In genomic region chr9:136619742-136620440, GRCh38 we compare ENCODE assay signal across 1 cellular context.
A peak's percentile ranks its signal among the peaks of the same experiment; 100 is the strongest.
TF ChIP-seq lines count a peak whose summit lies in the region.

No MANE protein-coding gene starts in this region.

TF ChIP-seq in HepG2, 621 proteins besides CTCF, POLR2A, EP300 and RAD21 (continued from another document and continues in another):
- no peak; the same call in 1 of the 2 replicates for TF ChIP-seq ARHGAP35 (CRISPR knock-in tag; IDR thresholded peaks at IDR 0.05; ENCODE audit: borderline replicate concordance)
- no peak for TF ChIP-seq IRX3 (CRISPR knock-in tag; IDR thresholded peaks at IDR 0.05; ENCODE audit: borderline replicate concordance, low read depth)
- TF ChIP-seq ZNF644 (CRISPR knock-in tag; IDR thresholded peaks at IDR 0.05; ENCODE audit: low read depth), result no peak; the same call in 1 of the 2 replicates
- no peak for TF ChIP-seq LRRFIP1 (CRISPR knock-in tag; conservative IDR thresholded peaks at IDR 0.05)
- no peak for TF ChIP-seq ZNF260 (CRISPR knock-in tag; IDR thresholded peaks at IDR 0.05; ENCODE audit: borderline replicate concordance, low read depth)
- no peak for TF ChIP-seq ZNF253 (CRISPR knock-in tag; IDR thresholded peaks at IDR 0.05; ENCODE audit: borderline replicate concordance)
- no peak for TF ChIP-seq ZNF776 (CRISPR knock-in tag; IDR thresholded peaks at IDR 0.05)
- peak; percentile 52 for TF ChIP-seq NR2F6 (IDR thresholded peaks at IDR 0.05)
- TF ChIP-seq NR2F6 (CRISPR knock-in tag; IDR thresholded peaks at IDR 0.05), result peak; percentile 86
- TF ChIP-seq ZNF724P (CRISPR knock-in tag; IDR thresholded peaks at IDR 0.05; ENCODE audit: borderline replicate concordance), result no peak
- no peak for TF ChIP-seq ZFP36L1 (CRISPR knock-in tag; IDR thresholded peaks at IDR 0.05)
- no peak for TF ChIP-seq ZBTB3 (CRISPR knock-in tag; IDR thresholded peaks at IDR 0.05; ENCODE audit: borderline replicate concordance, low read depth)
- no peak for TF ChIP-seq TEAD2 (CRISPR knock-in tag; IDR thresholded peaks at IDR 0.05)
- no peak for TF ChIP-seq STAG1 (CRISPR knock-in tag; IDR thresholded peaks at IDR 0.05)
- TF ChIP-seq ZMYM4 (CRISPR knock-in tag; IDR thresholded peaks at IDR 0.05), result no peak
- no peak for TF ChIP-seq PCBP2 (optimal IDR thresholded peaks at IDR 0.05; ENCODE audit: low read depth, low read length, poor library complexity, severe bottlenecking)
- TF ChIP-seq ZNF503 (CRISPR knock-in tag; IDR thresholded peaks at IDR 0.05), result 0 out of 2 replicates have a peak, but pooled peaks have one; percentile 37
- TF ChIP-seq ZNF468 (CRISPR knock-in tag; IDR thresholded peaks at IDR 0.05), result no peak
- TF ChIP-seq, protein P1, sequence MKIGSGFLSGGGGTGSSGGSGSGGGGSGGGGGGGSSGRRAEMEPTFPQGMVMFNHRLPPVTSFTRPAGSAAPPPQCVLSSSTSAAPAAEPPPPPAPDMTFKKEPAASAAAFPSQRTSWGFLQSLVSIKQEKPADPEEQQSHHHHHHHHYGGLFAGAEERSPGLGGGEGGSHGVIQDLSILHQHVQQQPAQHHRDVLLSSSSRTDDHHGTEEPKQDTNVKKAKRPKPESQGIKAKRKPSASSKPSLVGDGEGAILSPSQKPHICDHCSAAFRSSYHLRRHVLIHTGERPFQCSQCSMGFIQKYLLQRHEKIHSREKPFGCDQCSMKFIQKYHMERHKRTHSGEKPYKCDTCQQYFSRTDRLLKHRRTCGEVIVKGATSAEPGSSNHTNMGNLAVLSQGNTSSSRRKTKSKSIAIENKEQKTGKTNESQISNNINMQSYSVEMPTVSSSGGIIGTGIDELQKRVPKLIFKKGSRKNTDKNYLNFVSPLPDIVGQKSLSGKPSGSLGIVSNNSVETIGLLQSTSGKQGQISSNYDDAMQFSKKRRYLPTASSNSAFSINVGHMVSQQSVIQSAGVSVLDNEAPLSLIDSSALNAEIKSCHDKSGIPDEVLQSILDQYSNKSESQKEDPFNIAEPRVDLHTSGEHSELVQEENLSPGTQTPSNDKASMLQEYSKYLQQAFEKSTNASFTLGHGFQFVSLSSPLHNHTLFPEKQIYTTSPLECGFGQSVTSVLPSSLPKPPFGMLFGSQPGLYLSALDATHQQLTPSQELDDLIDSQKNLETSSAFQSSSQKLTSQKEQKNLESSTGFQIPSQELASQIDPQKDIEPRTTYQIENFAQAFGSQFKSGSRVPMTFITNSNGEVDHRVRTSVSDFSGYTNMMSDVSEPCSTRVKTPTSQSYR (CRISPR knock-in tag; IDR thresholded peaks at IDR 0.05; ENCODE audit: borderline replicate concordance), result peak; percentile 18; the same call in 1 of the 2 replicates
- TF ChIP-seq, protein P2, sequence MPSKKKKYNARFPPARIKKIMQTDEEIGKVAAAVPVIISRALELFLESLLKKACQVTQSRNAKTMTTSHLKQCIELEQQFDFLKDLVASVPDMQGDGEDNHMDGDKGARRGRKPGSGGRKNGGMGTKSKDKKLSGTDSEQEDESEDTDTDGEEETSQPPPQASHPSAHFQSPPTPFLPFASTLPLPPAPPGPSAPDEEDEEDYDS (CRISPR knock-in tag; IDR thresholded peaks at IDR 0.05), result 0 out of 2 replicates have a peak, but pooled peaks have one; percentile 13
- TF ChIP-seq RBM22 (optimal IDR thresholded peaks at IDR 0.05; ENCODE audit: low read length), result no peak
- TF ChIP-seq MYNN (CRISPR knock-in tag; IDR thresholded peaks at IDR 0.05; ENCODE audit: low read depth), result no peak
- no peak for TF ChIP-seq TIGD3 (CRISPR knock-in tag; IDR thresholded peaks at IDR 0.05; ENCODE audit: borderline replicate concordance)
- TF ChIP-seq FUBP1 (CRISPR knock-in tag; IDR thresholded peaks at IDR 0.05; ENCODE audit: borderline replicate concordance), result no peak; the same call in 1 of the 2 replicates
- TF ChIP-seq BCL6 (CRISPR knock-in tag; IDR thresholded peaks at IDR 0.05), result peak; percentile 87
- TF ChIP-seq, protein P3, sequence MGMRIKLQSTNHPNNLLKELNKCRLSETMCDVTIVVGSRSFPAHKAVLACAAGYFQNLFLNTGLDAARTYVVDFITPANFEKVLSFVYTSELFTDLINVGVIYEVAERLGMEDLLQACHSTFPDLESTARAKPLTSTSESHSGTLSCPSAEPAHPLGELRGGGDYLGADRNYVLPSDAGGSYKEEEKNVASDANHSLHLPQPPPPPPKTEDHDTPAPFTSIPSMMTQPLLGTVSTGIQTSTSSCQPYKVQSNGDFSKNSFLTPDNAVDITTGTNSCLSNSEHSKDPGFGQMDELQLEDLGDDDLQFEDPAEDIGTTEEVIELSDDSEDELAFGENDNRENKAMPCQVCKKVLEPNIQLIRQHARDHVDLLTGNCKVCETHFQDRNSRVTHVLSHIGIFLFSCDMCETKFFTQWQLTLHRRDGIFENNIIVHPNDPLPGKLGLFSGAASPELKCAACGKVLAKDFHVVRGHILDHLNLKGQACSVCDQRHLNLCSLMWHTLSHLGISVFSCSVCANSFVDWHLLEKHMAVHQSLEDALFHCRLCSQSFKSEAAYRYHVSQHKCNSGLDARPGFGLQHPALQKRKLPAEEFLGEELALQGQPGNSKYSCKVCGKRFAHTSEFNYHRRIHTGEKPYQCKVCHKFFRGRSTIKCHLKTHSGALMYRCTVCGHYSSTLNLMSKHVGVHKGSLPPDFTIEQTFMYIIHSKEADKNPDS (CRISPR knock-in tag; IDR thresholded peaks at IDR 0.05), result no peak
- peak; percentile 67; the same call in 1 of the 2 replicates for TF ChIP-seq ZSCAN9 (CRISPR knock-in tag; IDR thresholded peaks at IDR 0.05; ENCODE audit: borderline replicate concordance)
- TF ChIP-seq FOSL1 (CRISPR knock-in tag; IDR thresholded peaks at IDR 0.05; ENCODE audit: borderline replicate concordance), result no peak
- TF ChIP-seq ZNF496 (CRISPR knock-in tag; IDR thresholded peaks at IDR 0.05; ENCODE audit: insufficient replicate concordance), result no peak
- no peak for TF ChIP-seq RBFOX2 (IDR thresholded peaks at IDR 0.05; ENCODE audit: low read depth, low read length)
- peak; percentile 38; the same call in 1 of the 2 replicates for TF ChIP-seq ZBTB42 (CRISPR knock-in tag; IDR thresholded peaks at IDR 0.05)
- TF ChIP-seq TOPORS (CRISPR knock-in tag; IDR thresholded peaks at IDR 0.05), result no peak
- TF ChIP-seq ZNF138 (CRISPR knock-in tag; IDR thresholded peaks at IDR 0.05; ENCODE audit: low read depth), result no peak
- no peak for TF ChIP-seq SP2 (CRISPR knock-in tag; IDR thresholded peaks at IDR 0.05)
- TF ChIP-seq ZNF432 (CRISPR knock-in tag; IDR thresholded peaks at IDR 0.05; ENCODE audit: borderline replicate concordance), result no peak
- TF ChIP-seq ZNF12 (CRISPR knock-in tag; IDR thresholded peaks at IDR 0.05), result 0 out of 2 replicates have a peak, but pooled peaks have one; percentile 21
- 0 out of 2 replicates have a peak, but pooled peaks have one; percentile 20 for TF ChIP-seq GATAD1 (CRISPR knock-in tag; IDR thresholded peaks at IDR 0.05)
- TF ChIP-seq ZNF225 (CRISPR knock-in tag; IDR thresholded peaks at IDR 0.05), result no peak
- TF ChIP-seq ETV6 (CRISPR knock-in tag; conservative IDR thresholded peaks at IDR 0.05), result no peak
- TF ChIP-seq, protein P4, sequence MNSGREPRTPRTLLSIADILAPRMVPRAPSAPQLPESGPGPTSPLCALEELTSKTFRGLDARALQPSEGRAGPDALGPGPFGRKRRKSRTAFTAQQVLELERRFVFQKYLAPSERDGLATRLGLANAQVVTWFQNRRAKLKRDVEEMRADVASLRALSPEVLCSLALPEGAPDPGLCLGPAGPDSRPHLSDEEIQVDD (CRISPR knock-in tag; IDR thresholded peaks at IDR 0.05; ENCODE audit: borderline replicate concordance), result no peak
- TF ChIP-seq, protein P5, sequence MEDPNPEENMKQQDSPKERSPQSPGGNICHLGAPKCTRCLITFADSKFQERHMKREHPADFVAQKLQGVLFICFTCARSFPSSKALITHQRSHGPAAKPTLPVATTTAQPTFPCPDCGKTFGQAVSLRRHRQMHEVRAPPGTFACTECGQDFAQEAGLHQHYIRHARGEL (CRISPR knock-in tag; IDR thresholded peaks at IDR 0.05), result no peak
- TF ChIP-seq CCAR2 (optimal IDR thresholded peaks at IDR 0.05; ENCODE audit: low read depth, low read length), result no peak
- no peak for TF ChIP-seq ZNF678 (CRISPR knock-in tag; IDR thresholded peaks at IDR 0.05)
- peak; percentile 60 for TF ChIP-seq PHF8 (CRISPR knock-in tag; IDR thresholded peaks at IDR 0.05)
- no peak for TF ChIP-seq SUZ12 (IDR thresholded peaks at IDR 0.05; ENCODE audit: low read depth, low read length)
- TF ChIP-seq JUNB (CRISPR knock-in tag; IDR thresholded peaks at IDR 0.05; ENCODE audit: borderline replicate concordance), result no peak
- no peak for TF ChIP-seq NCOA1 (CRISPR knock-in tag; IDR thresholded peaks at IDR 0.05)
- TF ChIP-seq MTA1 (CRISPR knock-in tag; IDR thresholded peaks at IDR 0.05; ENCODE audit: borderline replicate concordance), result peak; percentile 65; the same call in 1 of the 2 replicates
- TF ChIP-seq PTBP1 (IDR thresholded peaks at IDR 0.05; ENCODE audit: low read depth, low read length, poor library complexity, severe bottlenecking), result no peak
- no peak for TF ChIP-seq TBX3 (IDR thresholded peaks at IDR 0.05; ENCODE audit: borderline replicate concordance)
- TF ChIP-seq ZNF878 (CRISPR knock-in tag; IDR thresholded peaks at IDR 0.05), result no peak
- no peak for TF ChIP-seq PLRG1 (conservative IDR thresholded peaks at IDR 0.05)
- no peak for TF ChIP-seq CREB3 (CRISPR knock-in tag; IDR thresholded peaks at IDR 0.05)
- no peak for TF ChIP-seq PHB2 (IDR thresholded peaks at IDR 0.05; ENCODE audit: partially characterized antibody)
- TF ChIP-seq, protein P6, sequence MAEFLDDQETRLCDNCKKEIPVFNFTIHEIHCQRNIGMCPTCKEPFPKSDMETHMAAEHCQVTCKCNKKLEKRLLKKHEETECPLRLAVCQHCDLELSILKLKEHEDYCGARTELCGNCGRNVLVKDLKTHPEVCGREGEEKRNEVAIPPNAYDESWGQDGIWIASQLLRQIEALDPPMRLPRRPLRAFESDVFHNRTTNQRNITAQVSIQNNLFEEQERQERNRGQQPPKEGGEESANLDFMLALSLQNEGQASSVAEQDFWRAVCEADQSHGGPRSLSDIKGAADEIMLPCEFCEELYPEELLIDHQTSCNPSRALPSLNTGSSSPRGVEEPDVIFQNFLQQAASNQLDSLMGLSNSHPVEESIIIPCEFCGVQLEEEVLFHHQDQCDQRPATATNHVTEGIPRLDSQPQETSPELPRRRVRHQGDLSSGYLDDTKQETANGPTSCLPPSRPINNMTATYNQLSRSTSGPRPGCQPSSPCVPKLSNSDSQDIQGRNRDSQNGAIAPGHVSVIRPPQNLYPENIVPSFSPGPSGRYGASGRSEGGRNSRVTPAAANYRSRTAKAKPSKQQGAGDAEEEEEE (CRISPR knock-in tag; IDR thresholded peaks at IDR 0.05; ENCODE audit: borderline replicate concordance), result peak; percentile 68; the same call in 1 of the 2 replicates
